In genomic region chr11:60797846-60798630, GRCh38 we compare ENCODE assay signal across 23 cellular contexts. TPM values are rescaled to one million over a fixed set of nuclear protein-coding genes. Genes with fewer than 3 reads are reported as not detected.
DNase-seq lines count a peak whose midpoint lies in the region; ATAC-seq, FAIRE-seq and TF ChIP-seq lines count a peak whose summit lies in the region.
"Had no signal": no experiment of that assay in that cellular context is flagged by ENCODE, and none has a peak within 500 bp of the region (broad histone marks: within the 10 kb centered on the region; RNA-seq: fewer than 3 reads in every experiment).

No MANE protein-coding gene starts in this region.

- intact Hi-C loops in kidney (cut with DNase I): no loop called here
- intact Hi-C loops in posterior vena cava (cut with DNase I): no loop called here

- FAIRE-seq in kidney (lab: Jason Lieb, UNC): no peak
- FAIRE-seq: A204.1, GM12892, GM19239 had no signal

- H3K36me3 ChIP-seq in BLaER1: no peaks in the 10 kb centered on the region
- H3K36me3 ChIP-seq in BLaER1 treated with 17β-estradiol and CSF1 and Interleukin-3, amounts not matched to agents 10 nM and 100 nM: no peaks in the 10 kb centered on the region
- H3K36me3 ChIP-seq in kidney (ENCODE audit: control insufficient read depth in 1 of 2, insufficient read depth in 2 of 2, low read length in 2 of 2): no peaks in the 10 kb centered on the region
- H3K36me3 ChIP-seq: BE2C, HAP-1 had no signal

- H3K4me3 ChIP-seq in BLaER1 (no peak overlapping the region), kidney (ENCODE audit: low read length in 2 of 2) (no peak overlapping the region)
- no peak overlapping the region for H3K4me3 ChIP-seq in BLaER1 treated with 17β-estradiol and CSF1 and Interleukin-3, amounts not matched to agents 10 nM and 100 nM
- H3K4me3 ChIP-seq: GM23248, HAP-1 had no signal

- DNase-seq in kidney: peak; percentile 39
- DNase-seq in posterior vena cava (ENCODE audit: low spot score): peak; percentile 61
- no peak for DNase-seq in NCI-H526 treated with DMSO at 0.1 percent for 48 hours (lab: John Stamatoyannopoulos, UW)
- DNase-seq: ACHN; BE2C; CD4-positive, alpha-beta memory T cell; DMS153; DMS79; GDM1; GM23248 had no signal

- H3K27ac ChIP-seq in BLaER1: no peak overlapping the region
- no peak overlapping the region for H3K27ac ChIP-seq in BLaER1 treated with 17β-estradiol and CSF1 and Interleukin-3, amounts not matched to agents 10 nM and 100 nM
- H3K27ac ChIP-seq in kidney (ENCODE audit: low read depth in 2 of 2, low read length in 2 of 2): no peak overlapping the region
- H3K27ac ChIP-seq: GM23248, HL-60 had no signal

- H3K4me2 ChIP-seq in BLaER1: peak overlapping the region; percentile 56
- H3K4me2 ChIP-seq in BLaER1 treated with 17β-estradiol and CSF1 and Interleukin-3, amounts not matched to agents 10 nM and 100 nM: peak overlapping the region in 8 of 11 experiments; percentile 2 to 58 (median 41); a peak in 11 of 22 replicates

- no peak for ATAC-seq in GM18502 (IDR thresholded peaks at IDR 0.05; ENCODE audit: poor library complexity, unreplicated experiment)
- no peak for ATAC-seq in HG02884 (IDR thresholded peaks at IDR 0.05; ENCODE audit: unreplicated experiment)

- H3K4me1 ChIP-seq in BLaER1: peaks cover 26% of the 10 kb centered on the region
- peaks cover 0 to 25% (median 16%) of the 10 kb centered on the region in 10 experiments; a peak in 13 of 20 replicates for H3K4me1 ChIP-seq in BLaER1 treated with 17β-estradiol and CSF1 and Interleukin-3, amounts not matched to agents 10 nM and 100 nM
- H3K4me1 ChIP-seq in kidney (ENCODE audit: control insufficient read depth in 1 of 2, insufficient read depth in 1 of 2, low read depth in 1 of 2, low read length in 2 of 2): no peaks in the 10 kb centered on the region
- H3K4me1 ChIP-seq: BE2C, HAP-1 had no signal

- peaks cover 5% of the 10 kb centered on the region; the same call in 1 of the 2 replicates for H3K9me3 ChIP-seq in BLaER1
- peaks cover 0 to 4% (median 0%) of the 10 kb centered on the region in 11 experiments; a peak in 2 of 22 replicates for H3K9me3 ChIP-seq in BLaER1 treated with 17β-estradiol and CSF1 and Interleukin-3, amounts not matched to agents 10 nM and 100 nM (replicated peaks in 1 of 11)
- H3K9me3 ChIP-seq in kidney (ENCODE audit: control insufficient read depth in 1 of 2, low read length in 2 of 2): no peaks in the 10 kb centered on the region
- H3K9me3 ChIP-seq: BE2C, HAP-1 had no signal

- TF ChIP-seq CTCF in kidney (IDR thresholded peaks at IDR 0.05; ENCODE audit: borderline replicate concordance, extremely low read depth, insufficient read depth): no peak

- no peaks in the 10 kb centered on the region for H4K20me1 ChIP-seq in BLaER1
- H4K20me1 ChIP-seq in BLaER1 treated with 17β-estradiol and CSF1 and Interleukin-3, amounts not matched to agents 10 nM and 100 nM: no peaks in the 10 kb centered on the region

- H3K9ac ChIP-seq in BLaER1 (no peak overlapping the region), kidney (ENCODE audit: low read length in 2 of 2) (no peak overlapping the region)
- H3K9ac ChIP-seq in BLaER1 treated with 17β-estradiol and CSF1 and Interleukin-3, amounts not matched to agents 10 nM and 100 nM: no peak overlapping the region
- H3K9ac ChIP-seq: GM23248 had no signal

- no peaks in the 10 kb centered on the region for H3K27me3 ChIP-seq in BLaER1
- no peaks in the 10 kb centered on the region for H3K27me3 ChIP-seq in BLaER1 treated with 17β-estradiol and CSF1 and Interleukin-3, amounts not matched to agents 10 nM and 100 nM
- H3K27me3 ChIP-seq: BE2C had no signal

RNA-seq across cellular contexts. Expression of gene MS4A10, which starts 12.9 kb away (rescaled TPM):
- total RNA-seq in kidney: not detected
- polyA plus RNA-seq in kidney (ENCODE audit: insufficient read depth, low read depth, low replicate concordance): 1.1 TPM
- total RNA-seq in posterior vena cava: not detected
- total RNA-seq: CD4-positive, alpha-beta memory T cell; Daoy; GM23248; H4; HT1080 had no signal
- polyA plus RNA-seq: CD14-positive monocyte; CD4-positive, alpha-beta memory T cell; GM23248 had no signal

RNA-seq across cellular contexts. Expression of gene MS4A15, which starts 41.4 kb away (rescaled TPM):
- total RNA-seq in kidney (not detected), posterior vena cava (not detected)
- polyA plus RNA-seq in kidney (ENCODE audit: insufficient read depth, low read depth, low replicate concordance): not detected
- total RNA-seq: CD4-positive, alpha-beta memory T cell; Daoy; GM23248; H4; HT1080 had no signal
- polyA plus RNA-seq: CD14-positive monocyte; CD4-positive, alpha-beta memory T cell; GM23248 had no signal

RNA-seq across cellular contexts. Expression of gene CCDC86, which starts 43.9 kb away (rescaled TPM):
- total RNA-seq in kidney: 18.9 TPM
- 15.9 TPM for polyA plus RNA-seq in kidney (ENCODE audit: insufficient read depth, low read depth, low replicate concordance)
- total RNA-seq in posterior vena cava: 10 to 100 TPM; 14.9 to 21.9 TPM

RNA-seq across cellular contexts. Expression of gene PTGDR2, which starts 57.7 kb away (rescaled TPM):
- 0.16 TPM for total RNA-seq in kidney
- polyA plus RNA-seq in kidney (ENCODE audit: insufficient read depth, low read depth, low replicate concordance): not detected
- total RNA-seq in posterior vena cava: under 1 TPM in 1 of 2 donors, not detected in 1; 0.14 TPM
- total RNA-seq: GM23248, H4, HT1080 had no signal
